Comparison of ENCODE assay signal across 2 cellular contexts in the genomic region with DNA sequence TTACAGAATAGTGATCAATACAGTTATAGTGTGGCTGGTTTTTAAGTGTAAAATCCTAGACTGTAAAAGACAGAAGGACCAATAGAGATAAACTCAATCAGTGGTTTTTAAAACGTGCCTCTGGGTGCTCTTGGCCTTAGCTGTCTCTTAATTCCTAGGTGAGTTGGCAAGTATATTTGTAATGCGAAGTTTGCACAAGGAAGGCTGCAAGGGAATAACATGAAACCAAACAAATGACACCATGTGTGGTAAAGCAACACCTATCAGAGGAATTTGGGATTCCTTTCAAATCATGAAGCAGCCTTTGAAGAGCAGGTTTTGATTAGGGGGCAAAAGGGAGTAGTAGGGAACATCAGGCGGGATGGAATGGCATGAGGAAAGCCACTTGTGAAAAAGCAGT.
TF ChIP-seq lines count a peak whose summit lies in the region.

No MANE protein-coding gene starts in this region.

TF ChIP-seq in liver, 16 proteins besides CTCF, POLR2A, EP300 and RAD21:
- TF ChIP-seq, protein P1, sequence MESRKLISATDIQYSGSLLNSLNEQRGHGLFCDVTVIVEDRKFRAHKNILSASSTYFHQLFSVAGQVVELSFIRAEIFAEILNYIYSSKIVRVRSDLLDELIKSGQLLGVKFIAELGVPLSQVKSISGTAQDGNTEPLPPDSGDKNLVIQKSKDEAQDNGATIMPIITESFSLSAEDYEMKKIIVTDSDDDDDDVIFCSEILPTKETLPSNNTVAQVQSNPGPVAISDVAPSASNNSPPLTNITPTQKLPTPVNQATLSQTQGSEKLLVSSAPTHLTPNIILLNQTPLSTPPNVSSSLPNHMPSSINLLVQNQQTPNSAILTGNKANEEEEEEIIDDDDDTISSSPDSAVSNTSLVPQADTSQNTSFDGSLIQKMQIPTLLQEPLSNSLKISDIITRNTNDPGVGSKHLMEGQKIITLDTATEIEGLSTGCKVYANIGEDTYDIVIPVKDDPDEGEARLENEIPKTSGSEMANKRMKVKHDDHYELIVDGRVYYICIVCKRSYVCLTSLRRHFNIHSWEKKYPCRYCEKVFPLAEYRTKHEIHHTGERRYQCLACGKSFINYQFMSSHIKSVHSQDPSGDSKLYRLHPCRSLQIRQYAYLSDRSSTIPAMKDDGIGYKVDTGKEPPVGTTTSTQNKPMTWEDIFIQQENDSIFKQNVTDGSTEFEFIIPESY (IDR thresholded peaks at IDR 0.05) = no peak
- TF ChIP-seq HNF4A (conservative IDR thresholded peaks at IDR 0.05) = peak in 1 of 2 donors; percentile 38
- no peak for TF ChIP-seq TAF1 (conservative IDR thresholded peaks at IDR 0.05)
- TF ChIP-seq, protein P2, sequence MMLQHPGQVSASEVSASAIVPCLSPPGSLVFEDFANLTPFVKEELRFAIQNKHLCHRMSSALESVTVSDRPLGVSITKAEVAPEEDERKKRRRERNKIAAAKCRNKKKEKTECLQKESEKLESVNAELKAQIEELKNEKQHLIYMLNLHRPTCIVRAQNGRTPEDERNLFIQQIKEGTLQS (IDR thresholded peaks at IDR 0.05) = no peak
- TF ChIP-seq YY1 (IDR thresholded peaks at IDR 0.05) = peak; percentile 28
- TF ChIP-seq RXRA (IDR thresholded peaks at IDR 0.05) = peak; percentile 27 to 35
- TF ChIP-seq EGR1 (IDR thresholded peaks at IDR 0.05; ENCODE audit: low read depth in 2 of 2) = peak in 1 of 2 donors; percentile 10
- no peak for TF ChIP-seq HNF4G (IDR thresholded peaks at IDR 0.05)
- TF ChIP-seq SP1 (IDR thresholded peaks at IDR 0.05) = peak; percentile 50
- TF ChIP-seq JUND (IDR thresholded peaks at IDR 0.05) = no peak
- TF ChIP-seq, protein P3, sequence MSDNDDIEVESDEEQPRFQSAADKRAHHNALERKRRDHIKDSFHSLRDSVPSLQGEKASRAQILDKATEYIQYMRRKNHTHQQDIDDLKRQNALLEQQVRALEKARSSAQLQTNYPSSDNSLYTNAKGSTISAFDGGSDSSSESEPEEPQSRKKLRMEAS (IDR thresholded peaks at IDR 0.05) = peak; percentile 40
- TF ChIP-seq GABPA (IDR thresholded peaks at IDR 0.05 in 1 of 2, conservative IDR thresholded peaks at IDR 0.05 in 1 of 2) = no peak

TF ChIP-seq in HepG2, 621 proteins besides CTCF, POLR2A, EP300 and RAD21 (continued from another document):
- TF ChIP-seq, protein P4, sequence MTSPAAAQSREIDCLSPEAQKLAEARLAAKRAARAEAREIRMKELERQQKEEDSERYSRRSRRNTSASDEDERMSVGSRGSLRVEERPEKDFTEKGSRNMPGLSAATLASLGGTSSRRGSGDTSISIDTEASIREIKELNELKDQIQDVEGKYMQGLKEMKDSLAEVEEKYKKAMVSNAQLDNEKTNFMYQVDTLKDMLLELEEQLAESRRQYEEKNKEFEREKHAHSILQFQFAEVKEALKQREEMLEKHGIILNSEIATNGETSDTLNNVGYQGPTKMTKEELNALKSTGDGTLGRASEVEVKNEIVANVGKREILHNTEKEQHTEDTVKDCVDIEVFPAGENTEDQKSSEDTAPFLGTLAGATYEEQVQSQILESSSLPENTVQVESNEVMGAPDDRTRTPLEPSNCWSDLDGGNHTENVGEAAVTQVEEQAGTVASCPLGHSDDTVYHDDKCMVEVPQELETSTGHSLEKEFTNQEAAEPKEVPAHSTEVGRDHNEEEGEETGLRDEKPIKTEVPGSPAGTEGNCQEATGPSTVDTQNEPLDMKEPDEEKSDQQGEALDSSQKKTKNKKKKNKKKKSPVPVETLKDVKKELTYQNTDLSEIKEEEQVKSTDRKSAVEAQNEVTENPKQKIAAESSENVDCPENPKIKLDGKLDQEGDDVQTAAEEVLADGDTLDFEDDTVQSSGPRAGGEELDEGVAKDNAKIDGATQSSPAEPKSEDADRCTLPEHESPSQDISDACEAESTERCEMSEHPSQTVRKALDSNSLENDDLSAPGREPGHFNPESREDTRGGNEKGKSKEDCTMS (CRISPR knock-in tag; conservative IDR thresholded peaks at IDR 0.05) = no peak
- TF ChIP-seq GZF1 (CRISPR knock-in tag; IDR thresholded peaks at IDR 0.05) (no peak), STAG1 (CRISPR knock-in tag; IDR thresholded peaks at IDR 0.05) (no peak), WIZ (CRISPR knock-in tag; IDR thresholded peaks at IDR 0.05) (no peak), NR2F6 (IDR thresholded peaks at IDR 0.05) (no peak), NR2F6 (CRISPR knock-in tag; IDR thresholded peaks at IDR 0.05) (no peak), MYNN (CRISPR knock-in tag; IDR thresholded peaks at IDR 0.05; ENCODE audit: low read depth) (no peak), PAX8 (CRISPR knock-in tag; IDR thresholded peaks at IDR 0.05; ENCODE audit: borderline replicate concordance) (no peak), FOXA3 (CRISPR knock-in tag; IDR thresholded peaks at IDR 0.05) (no peak), ZNF670 (CRISPR knock-in tag; IDR thresholded peaks at IDR 0.05; ENCODE audit: borderline replicate concordance) (no peak), MED8 (CRISPR knock-in tag; IDR thresholded peaks at IDR 0.05; ENCODE audit: insufficient replicate concordance) (no peak), SIX1 (CRISPR knock-in tag; IDR thresholded peaks at IDR 0.05; ENCODE audit: borderline replicate concordance) (no peak), ELF4 (CRISPR knock-in tag; IDR thresholded peaks at IDR 0.05; ENCODE audit: borderline replicate concordance) (no peak), ZNF3 (CRISPR knock-in tag; IDR thresholded peaks at IDR 0.05) (no peak), ZNF431 (CRISPR knock-in tag; IDR thresholded peaks at IDR 0.05; ENCODE audit: borderline replicate concordance, low read depth) (no peak)
- TF ChIP-seq, protein P5, sequence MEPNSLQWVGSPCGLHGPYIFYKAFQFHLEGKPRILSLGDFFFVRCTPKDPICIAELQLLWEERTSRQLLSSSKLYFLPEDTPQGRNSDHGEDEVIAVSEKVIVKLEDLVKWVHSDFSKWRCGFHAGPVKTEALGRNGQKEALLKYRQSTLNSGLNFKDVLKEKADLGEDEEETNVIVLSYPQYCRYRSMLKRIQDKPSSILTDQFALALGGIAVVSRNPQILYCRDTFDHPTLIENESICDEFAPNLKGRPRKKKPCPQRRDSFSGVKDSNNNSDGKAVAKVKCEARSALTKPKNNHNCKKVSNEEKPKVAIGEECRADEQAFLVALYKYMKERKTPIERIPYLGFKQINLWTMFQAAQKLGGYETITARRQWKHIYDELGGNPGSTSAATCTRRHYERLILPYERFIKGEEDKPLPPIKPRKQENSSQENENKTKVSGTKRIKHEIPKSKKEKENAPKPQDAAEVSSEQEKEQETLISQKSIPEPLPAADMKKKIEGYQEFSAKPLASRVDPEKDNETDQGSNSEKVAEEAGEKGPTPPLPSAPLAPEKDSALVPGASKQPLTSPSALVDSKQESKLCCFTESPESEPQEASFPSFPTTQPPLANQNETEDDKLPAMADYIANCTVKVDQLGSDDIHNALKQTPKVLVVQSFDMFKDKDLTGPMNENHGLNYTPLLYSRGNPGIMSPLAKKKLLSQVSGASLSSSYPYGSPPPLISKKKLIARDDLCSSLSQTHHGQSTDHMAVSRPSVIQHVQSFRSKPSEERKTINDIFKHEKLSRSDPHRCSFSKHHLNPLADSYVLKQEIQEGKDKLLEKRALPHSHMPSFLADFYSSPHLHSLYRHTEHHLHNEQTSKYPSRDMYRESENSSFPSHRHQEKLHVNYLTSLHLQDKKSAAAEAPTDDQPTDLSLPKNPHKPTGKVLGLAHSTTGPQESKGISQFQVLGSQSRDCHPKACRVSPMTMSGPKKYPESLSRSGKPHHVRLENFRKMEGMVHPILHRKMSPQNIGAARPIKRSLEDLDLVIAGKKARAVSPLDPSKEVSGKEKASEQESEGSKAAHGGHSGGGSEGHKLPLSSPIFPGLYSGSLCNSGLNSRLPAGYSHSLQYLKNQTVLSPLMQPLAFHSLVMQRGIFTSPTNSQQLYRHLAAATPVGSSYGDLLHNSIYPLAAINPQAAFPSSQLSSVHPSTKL (CRISPR knock-in tag; IDR thresholded peaks at IDR 0.05) = no peak
- TF ChIP-seq, protein P6, sequence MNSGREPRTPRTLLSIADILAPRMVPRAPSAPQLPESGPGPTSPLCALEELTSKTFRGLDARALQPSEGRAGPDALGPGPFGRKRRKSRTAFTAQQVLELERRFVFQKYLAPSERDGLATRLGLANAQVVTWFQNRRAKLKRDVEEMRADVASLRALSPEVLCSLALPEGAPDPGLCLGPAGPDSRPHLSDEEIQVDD (CRISPR knock-in tag; IDR thresholded peaks at IDR 0.05; ENCODE audit: borderline replicate concordance) = no peak
